Comparison of ENCODE assay signal across 1 cellular context in the genomic region with DNA sequence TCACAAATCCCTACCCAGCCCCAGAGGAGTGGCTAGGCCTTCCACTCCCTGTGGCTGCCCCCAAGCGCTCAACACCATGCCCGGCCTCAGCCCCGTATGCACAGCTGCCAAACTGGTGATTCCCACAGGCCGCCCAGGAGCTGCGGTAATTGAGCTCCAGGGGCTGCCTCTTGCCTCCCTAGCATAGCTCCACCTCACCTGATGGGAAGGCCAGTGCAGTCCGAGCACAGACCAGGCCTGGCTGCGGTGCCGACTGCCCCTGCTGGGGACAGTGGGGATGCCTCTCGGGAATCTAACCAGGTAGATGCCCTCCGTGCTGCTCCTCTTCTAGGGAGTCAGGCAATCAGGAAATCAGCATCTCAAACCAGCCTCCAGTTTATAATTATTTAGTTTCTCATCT.
TF ChIP-seq lines count a peak whose summit lies in the region.

No MANE protein-coding gene starts in this region.

TF ChIP-seq in K562, 482 proteins besides CTCF, POLR2A, EP300 and RAD21:
- TF ChIP-seq CC2D1A (IDR thresholded peaks at IDR 0.05) (no peak), STAG1 (CRISPR knock-in tag; IDR thresholded peaks at IDR 0.05; ENCODE audit: borderline replicate concordance) (peak; percentile 61; the same call in 1 of the 2 replicates)
- TF ChIP-seq, protein P1, sequence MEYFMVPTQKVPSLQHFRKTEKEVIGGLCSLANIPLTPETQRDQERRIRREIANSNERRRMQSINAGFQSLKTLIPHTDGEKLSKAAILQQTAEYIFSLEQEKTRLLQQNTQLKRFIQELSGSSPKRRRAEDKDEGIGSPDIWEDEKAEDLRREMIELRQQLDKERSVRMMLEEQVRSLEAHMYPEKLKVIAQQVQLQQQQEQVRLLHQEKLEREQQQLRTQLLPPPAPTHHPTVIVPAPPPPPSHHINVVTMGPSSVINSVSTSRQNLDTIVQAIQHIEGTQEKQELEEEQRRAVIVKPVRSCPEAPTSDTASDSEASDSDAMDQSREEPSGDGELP (CRISPR knock-in tag; IDR thresholded peaks at IDR 0.05; ENCODE audit: borderline replicate concordance): 0 out of 2 replicates have a peak, but pooled peaks have one; percentile 19
TF ChIP-seq in K562: peak in this region for 2.
